8 cellular contexts compared by ENCODE assay signal in genomic region chr3:49469876-49470713, GRCh38. TPM values are rescaled to one million over a fixed set of nuclear protein-coding genes. Genes with fewer than 3 reads are reported as not detected.
A peak's percentile ranks its signal among the peaks of the same experiment; 100 is the strongest.
DNase-seq lines count a peak whose midpoint lies in the region; ATAC-seq lines count a peak whose summit lies in the region.

DAG1 (plus strand) TSS chr3:49470267; CDS start chr3:49510535, 40,268 bp downstream.

- CTCF ChIA-PET in activated CD8-positive, alpha-beta memory T cell treated with anti-CD3 and anti-CD28 coated beads for 36 hours (lab: Charles Lee): interaction anchor here (0.6 to 1.7 kb wide), 4 partner anchors 21 to 299 kb away, joined by 3 to 6 read pairs (median 4); partner anchors contain the start of gene KLHDC8B

- POLR2A ChIA-PET in activated CD8-positive, alpha-beta memory T cell treated with anti-CD3 and anti-CD28 coated beads for 36 hours (lab: Charles Lee): interaction anchor here (0.5 to 2.0 kb wide), 12 partner anchors 9 to 377 kb away, joined by 3 to 8 read pairs (median 3); partner anchors contain the start of genes QRICH1, RHOA, TCTA and USP4

- DNase-seq in COLO668 (lab: John Stamatoyannopoulos, UW; ENCODE audit: unreplicated experiment) (peak; percentile 97), HT1080 (ENCODE audit: low read depth) (peak; percentile 94), NOMO-1 (lab: John Stamatoyannopoulos, UW; ENCODE audit: unreplicated experiment in 2 of 2) (peak; percentile 95 to 99), medulla oblongata (ENCODE audit: extremely low spot score) (peak; percentile 98)
- peak; percentile 92 for DNase-seq in effector CD8-positive, alpha-beta T cell (lab: John Stamatoyannopoulos, UW)
- peak; percentile 91 to 96 (median 92) for DNase-seq in stimulated activated CD4-positive, alpha-beta T cell treated with anti-CD3 and anti-CD28 coated beads, TNF-alpha, amount 100 ng/mL, for 48 hours (ENCODE audit: low read depth in 3 of 3)

- peak; percentile 85 for ATAC-seq in GM21360 (IDR thresholded peaks at IDR 0.05; ENCODE audit: unreplicated experiment)

RNA-seq across cellular contexts. Expression of gene DAG1, which starts in this region (rescaled TPM):
- total RNA-seq in HT1080 (2014; rRNA removed; shearing (Covaris generic)): 41.4 and 48.1 TPM in 2 replicates
- 32.5 and 37.7 TPM in 2 replicates for polyA plus RNA-seq in HT1080 (2015; cell fraction: cytosol; rRNA removed)
- 57.1 and 63.5 TPM in 2 replicates for polyA plus RNA-seq in HT1080 (2015; cell fraction: nucleus; rRNA removed)
- total RNA-seq in activated CD8-positive, alpha-beta memory T cell treated with anti-CD3 and anti-CD28 coated beads for 36 hours: 10 to 100 TPM; 17.8 to 20.9 TPM

Comparison
In these comparisons a context has a peak if more than half of its experiments do, and no peak if none do; other contexts are left out.
1. Peak in every context shown above with its lines: DNase-seq and ATAC-seq.